Comparison of ENCODE assay signal across 9 cellular contexts in the genomic region with DNA sequence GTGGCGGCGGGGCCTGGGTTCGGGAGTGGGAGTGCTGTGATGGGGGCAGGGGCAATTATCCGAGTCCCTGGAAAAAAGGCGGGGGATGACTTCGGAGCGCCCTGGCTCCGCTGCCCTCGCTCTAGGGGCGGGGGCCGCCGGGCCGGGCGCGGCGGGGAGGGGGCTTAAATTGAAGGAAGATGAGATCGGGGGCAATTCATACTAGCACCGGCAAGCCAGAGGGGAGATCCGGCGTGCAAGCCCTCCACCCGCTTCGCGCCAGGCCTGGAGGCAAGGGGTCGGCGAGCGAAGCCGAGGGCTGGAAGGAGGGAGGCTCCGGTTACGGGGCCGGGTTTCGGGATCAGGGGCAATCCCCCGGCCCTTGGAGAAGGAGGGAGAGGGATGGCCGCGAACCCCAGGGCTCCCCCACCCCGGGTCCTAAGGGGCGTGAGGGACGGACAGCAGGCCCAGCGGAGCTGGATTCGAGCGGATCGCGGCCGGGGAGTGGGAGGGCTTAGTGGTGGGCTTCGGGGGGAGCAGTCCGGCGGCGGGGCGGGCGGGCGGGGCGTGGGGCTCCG. TPM values are rescaled to one million over a fixed set of nuclear protein-coding genes. Genes with fewer than 3 reads are reported as not detected.
DNase-seq lines count a peak whose midpoint lies in the region; ATAC-seq and TF ChIP-seq lines count a peak whose summit lies in the region.
"Had no signal": no experiment of that assay in that cellular context is flagged by ENCODE, and none has a peak within 500 bp of the region (broad histone marks: within the 10 kb centered on the region; RNA-seq: fewer than 3 reads in every experiment).

No MANE protein-coding gene starts in this region.

- H3K36me3 ChIP-seq in mucosa of descending colon (ENCODE audit: low read depth): no peaks in the 10 kb centered on the region
- H3K36me3 ChIP-seq: esophagus squamous epithelium had no signal

- peak; percentile 10 for DNase-seq in ACHN
- DNase-seq in ELR (ENCODE audit: low read depth): peak; percentile 36
- peak; percentile 51 for DNase-seq in activated CD8-positive, alpha-beta memory T cell treated with anti-CD3 and anti-CD28 coated beads, Interleukin-2, amount 50 U/mL, for 48 hours
- peak; percentile 8 to 61 (median 46) for DNase-seq in mucosa of descending colon
- DNase-seq in HPDE6-E6E7 (ENCODE audit: extremely low spot score): no peak
- no peak for DNase-seq in hepatic stellate cell (ENCODE audit: low spot score)
- DNase-seq: esophagus squamous epithelium had no signal

- H3K4me3 ChIP-seq in mucosa of descending colon: peak overlapping the region; percentile 22
- H3K4me3 ChIP-seq: esophagus squamous epithelium had no signal

- no peak for TF ChIP-seq CTCF in mucosa of descending colon (IDR thresholded peaks at IDR 0.05)

- intact Hi-C loops in mucosa of descending colon (cut with DNase I, micrococcal nuclease): no loop called here

- ATAC-seq in mucosa of descending colon (no peak), HG02798 (IDR thresholded peaks at IDR 0.05; ENCODE audit: poor library complexity, unreplicated experiment) (no peak), HG02981 (IDR thresholded peaks at IDR 0.05; ENCODE audit: unreplicated experiment) (no peak)

- in situ Hi-C loops in ACHN (cut with HindIII; ENCODE audit: low pct_ligation_motif_present, low pct_unique_long_range_greater_than_20kb, low sequenced_read_pairs): no loop called here

- no peaks in the 10 kb centered on the region for H3K4me1 ChIP-seq in mucosa of descending colon (ENCODE audit: low read depth)

- H3K9me3 ChIP-seq in mucosa of descending colon: no peaks in the 10 kb centered on the region
- H3K9me3 ChIP-seq: esophagus squamous epithelium had no signal

RNA-seq across cellular contexts. Expression of a gene that starts 1.2 kb away (rescaled TPM):
- 10 to 100 TPM in 2 of 3 donors, 1 to 10 TPM in 1; 7.3 to 24.2 (median 10.0) TPM for total RNA-seq in mucosa of descending colon

Comparison
In these comparisons a context has a peak if more than half of its experiments do, and no peak if none do; other contexts are left out.
1. DNase-seq: peak in ACHN (single experiment), ELR (single experiment), activated CD8-positive, alpha-beta memory T cell treated with anti-CD3 and anti-CD28 coated beads, Interleukin-2, amount 50 U/mL, for 48 hours (single experiment) and mucosa of descending colon (3 of 3); none in HPDE6-E6E7 (single experiment) and hepatic stellate cell (single experiment).